12 cellular contexts compared by ENCODE assay signal in the genomic region with DNA sequence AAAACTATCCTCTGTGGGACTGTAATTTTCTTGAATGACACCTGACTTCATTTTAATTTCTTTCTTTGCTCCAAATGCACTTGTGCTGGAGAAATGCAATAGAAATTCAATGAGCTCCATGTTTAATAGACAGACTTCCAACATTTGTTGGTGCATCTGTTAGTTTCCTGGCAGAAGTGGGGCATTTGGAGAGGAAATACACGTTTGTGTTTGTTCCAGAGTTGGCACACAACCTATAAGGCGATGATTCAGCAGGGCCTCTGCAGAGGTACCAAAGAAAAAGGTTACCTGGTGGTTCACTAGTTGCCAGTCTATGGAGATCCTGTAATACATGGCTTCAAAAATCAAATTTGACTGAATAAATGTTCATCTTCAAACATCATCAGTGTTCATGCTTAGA. TPM values are rescaled to one million over a fixed set of nuclear protein-coding genes. Genes with fewer than 3 reads are reported as not detected.
DNase-seq lines count a peak whose midpoint lies in the region; ATAC-seq lines count a peak whose summit lies in the region.
"Had no signal": no experiment of that assay in that cellular context is flagged by ENCODE, and none has a peak within 500 bp of the region (broad histone marks: within the 10 kb centered on the region; RNA-seq: fewer than 3 reads in every experiment).

No MANE protein-coding gene starts in this region.

- no peak overlapping the region for H3K27ac Mint-ChIP-seq in activated naive CD8-positive, alpha-beta T cell treated with anti-CD3 and anti-CD28 coated beads, Interleukin-2, amount 50 U/mL, for 24 hours

- H3K36me3 Mint-ChIP-seq in activated naive CD8-positive, alpha-beta T cell treated with anti-CD3 and anti-CD28 coated beads, Interleukin-2, amount 50 U/mL, for 24 hours (ENCODE audit: low read depth), result no peaks in the 10 kb centered on the region

- peak overlapping the region; percentile 28; the same call in 1 of the 2 replicates for H3K4me3 ChIP-seq in SK-N-MC

- no peak overlapping the region for H3K9ac ChIP-seq in SK-N-MC (ENCODE audit: insufficient read length)

- H3K4me1 Mint-ChIP-seq in activated naive CD8-positive, alpha-beta T cell treated with anti-CD3 and anti-CD28 coated beads, Interleukin-2, amount 50 U/mL, for 24 hours, result no peaks in the 10 kb centered on the region

- peak; percentile 27 for DNase-seq in Ammon's horn (ENCODE audit: low spot score)
- peak; percentile 84 for DNase-seq in G401 (ENCODE audit: low spot score)
- peak; percentile 36 for DNase-seq in NCI-H2081 treated with DMSO at 0.1 percent for 48 hours (lab: John Stamatoyannopoulos, UW)
- DNase-seq in SK-N-MC (ENCODE audit: low read depth, low spot score), result no peak
- no peak for DNase-seq in activated naive CD8-positive, alpha-beta T cell treated with anti-CD3 and anti-CD28 coated beads, Interleukin-2, amount 50 U/mL, for 24 hours
- no peak for DNase-seq in middle frontal gyrus (ENCODE audit: extremely low spot score, low spot score)
- DNase-seq: ACHN, AML-193, H7, NCI-H82 had no signal

- ATAC-seq in HG03175 (IDR thresholded peaks at IDR 0.05; ENCODE audit: unreplicated experiment), result no peak
- ATAC-seq in activated naive CD8-positive, alpha-beta T cell treated with anti-CD3 and anti-CD28 coated beads, Interleukin-2, amount 50 U/mL, for 24 hours, result no peak
- ATAC-seq: Panc1 had no signal

- H3K27ac ChIP-seq in SK-N-MC, result peak overlapping the region; percentile 63; the same call in 1 of the 2 replicates

- H3K9me3 Mint-ChIP-seq in activated naive CD8-positive, alpha-beta T cell treated with anti-CD3 and anti-CD28 coated beads, Interleukin-2, amount 50 U/mL, for 24 hours, result no peaks in the 10 kb centered on the region

- H3K4me3 Mint-ChIP-seq in activated naive CD8-positive, alpha-beta T cell treated with anti-CD3 and anti-CD28 coated beads, Interleukin-2, amount 50 U/mL, for 24 hours, result no peak overlapping the region

- H3K27me3 Mint-ChIP-seq in activated naive CD8-positive, alpha-beta T cell treated with anti-CD3 and anti-CD28 coated beads, Interleukin-2, amount 50 U/mL, for 24 hours, result peaks cover 6% of the 10 kb centered on the region

- in situ Hi-C loops in G401 (cut with HindIII; ENCODE audit: low sequenced_read_pairs), result no loop called here

- no peaks in the 10 kb centered on the region for H3K36me3 ChIP-seq in SK-N-MC (ENCODE audit: insufficient read depth, low read length)

- H3K9me3 ChIP-seq in SK-N-MC (ENCODE audit: low read depth, low read length), result no peaks in the 10 kb centered on the region

RNA-seq across cellular contexts. Expression of a gene that starts 21.7 kb away (rescaled TPM):
- 9.2 and 10.7 TPM in 2 replicates for total RNA-seq in G401 (2014; rRNA removed; shearing (Covaris generic))

Comparison
In these comparisons a context has a peak if more than half of its experiments do, and no peak if none do; other contexts are left out.
1. DNase-seq: peak in Ammon's horn (single experiment), G401 (single experiment) and NCI-H2081 treated with DMSO at 0.1 percent for 48 hours (single experiment); none in SK-N-MC (single experiment), activated naive CD8-positive, alpha-beta T cell treated with anti-CD3 and anti-CD28 coated beads, Interleukin-2, amount 50 U/mL, for 24 hours (single experiment) and middle frontal gyrus (single experiment).